ENCODE assay signal across 1 cellular context in the genomic region with DNA sequence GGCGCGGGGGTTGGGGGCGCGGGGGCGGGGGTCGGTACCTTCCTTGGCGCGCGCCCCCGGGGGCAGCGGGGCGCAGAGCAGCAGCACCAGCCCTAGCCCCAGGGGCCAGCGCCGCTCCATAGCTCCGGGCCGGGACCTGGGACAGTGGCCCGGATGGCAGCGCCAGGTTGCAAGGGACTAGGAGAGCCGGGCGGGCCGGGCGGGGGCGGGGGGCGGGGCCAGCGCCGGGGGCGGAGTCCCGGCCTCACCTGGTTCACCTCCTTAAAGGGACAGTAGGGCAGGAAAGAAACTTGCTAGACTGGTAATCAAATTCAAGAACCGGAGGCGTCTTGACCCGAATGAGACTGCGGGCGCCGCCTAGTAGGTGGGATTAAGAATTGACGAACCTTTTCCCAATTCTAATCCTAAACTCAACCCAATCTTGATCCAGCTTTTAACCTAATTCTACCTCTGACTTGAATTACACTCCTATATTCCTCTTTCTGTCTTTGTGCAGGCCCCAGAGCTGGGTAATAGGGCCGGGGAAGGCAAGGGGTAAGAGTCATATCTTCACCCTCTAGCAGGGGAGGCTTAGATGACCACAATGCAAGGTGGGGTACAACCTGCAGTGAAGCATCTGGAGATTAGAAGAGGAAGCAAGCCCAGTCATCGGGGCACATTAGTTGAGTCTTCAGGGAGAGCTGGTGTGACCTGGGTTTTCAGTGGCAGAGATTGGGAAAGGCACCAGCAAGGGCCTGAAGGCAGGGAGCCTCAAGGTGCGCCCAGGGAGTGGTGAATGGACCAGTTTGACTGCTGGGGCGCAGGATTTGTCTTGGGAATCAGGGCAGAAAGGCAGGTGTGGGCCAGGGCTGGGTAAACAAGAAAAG.
TF ChIP-seq lines count a peak whose summit lies in the region.

EPHA1 (minus strand) TSS at position 171 of the 866 bp plus-strand sequence; CDS start at position 120, 51 bp downstream.

TF ChIP-seq in K562, 482 proteins besides CTCF, POLR2A, EP300 and RAD21:
- TF ChIP-seq, protein P1, sequence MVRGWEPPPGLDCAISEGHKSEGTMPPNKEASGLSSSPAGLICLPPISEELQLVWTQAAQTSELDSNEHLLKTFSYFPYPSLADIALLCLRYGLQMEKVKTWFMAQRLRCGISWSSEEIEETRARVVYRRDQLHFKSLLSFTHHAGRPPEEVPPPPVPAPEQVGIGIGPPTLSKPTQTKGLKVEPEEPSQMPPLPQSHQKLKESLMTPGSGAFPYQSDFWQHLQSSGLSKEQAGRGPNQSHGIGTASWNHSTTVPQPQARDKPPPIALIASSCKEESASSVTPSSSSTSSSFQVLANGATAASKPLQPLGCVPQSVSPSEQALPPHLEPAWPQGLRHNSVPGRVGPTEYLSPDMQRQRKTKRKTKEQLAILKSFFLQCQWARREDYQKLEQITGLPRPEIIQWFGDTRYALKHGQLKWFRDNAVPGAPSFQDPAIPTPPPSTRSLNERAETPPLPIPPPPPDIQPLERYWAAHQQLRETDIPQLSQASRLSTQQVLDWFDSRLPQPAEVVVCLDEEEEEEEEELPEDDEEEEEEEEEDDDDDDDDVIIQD (CRISPR knock-in tag; IDR thresholded peaks at IDR 0.05), result no peak
- TF ChIP-seq TAL1 (IDR thresholded peaks at IDR 0.05) (no peak), MCM7 (IDR thresholded peaks at IDR 0.05) (no peak), HDAC1 (IDR thresholded peaks at IDR 0.05) (no peak), ZNF263 (CRISPR knock-in tag; IDR thresholded peaks at IDR 0.05; ENCODE audit: borderline replicate concordance) (no peak), HDAC3 (IDR thresholded peaks at IDR 0.05; ENCODE audit: borderline replicate concordance, partially characterized antibody) (no peak), SIX5 (IDR thresholded peaks at IDR 0.05; ENCODE audit: borderline replicate concordance in 1 of 2, insufficient read depth in 1 of 2, low read depth in 1 of 2, low read length in 2 of 2) (no peak), ZBTB11 (CRISPR knock-in tag; IDR thresholded peaks at IDR 0.05) (no peak), ZEB2 (IDR thresholded peaks at IDR 0.05) (0 out of 2 replicates have a peak, but pooled peaks have one; percentile 52), EGR1 (conservative IDR thresholded peaks at IDR 0.05) (0 out of 2 replicates have a peak, but pooled peaks have one; percentile 9), ZNF449 (CRISPR knock-in tag; IDR thresholded peaks at IDR 0.05) (no peak), NFRKB (IDR thresholded peaks at IDR 0.05; ENCODE audit: low read depth) (no peak), RBM34 (IDR thresholded peaks at IDR 0.05; ENCODE audit: borderline replicate concordance, insufficient read depth, low read length) (no peak), KAT8 (IDR thresholded peaks at IDR 0.05; ENCODE audit: low read depth) (no peak), THAP12 (CRISPR knock-in tag; IDR thresholded peaks at IDR 0.05) (no peak), RBM17 (IDR thresholded peaks at IDR 0.05; ENCODE audit: borderline replicate concordance, low read depth, low read length) (no peak), CREB3L1 (IDR thresholded peaks at IDR 0.05; ENCODE audit: borderline replicate concordance, low read depth) (no peak)
- TF ChIP-seq, protein P2, sequence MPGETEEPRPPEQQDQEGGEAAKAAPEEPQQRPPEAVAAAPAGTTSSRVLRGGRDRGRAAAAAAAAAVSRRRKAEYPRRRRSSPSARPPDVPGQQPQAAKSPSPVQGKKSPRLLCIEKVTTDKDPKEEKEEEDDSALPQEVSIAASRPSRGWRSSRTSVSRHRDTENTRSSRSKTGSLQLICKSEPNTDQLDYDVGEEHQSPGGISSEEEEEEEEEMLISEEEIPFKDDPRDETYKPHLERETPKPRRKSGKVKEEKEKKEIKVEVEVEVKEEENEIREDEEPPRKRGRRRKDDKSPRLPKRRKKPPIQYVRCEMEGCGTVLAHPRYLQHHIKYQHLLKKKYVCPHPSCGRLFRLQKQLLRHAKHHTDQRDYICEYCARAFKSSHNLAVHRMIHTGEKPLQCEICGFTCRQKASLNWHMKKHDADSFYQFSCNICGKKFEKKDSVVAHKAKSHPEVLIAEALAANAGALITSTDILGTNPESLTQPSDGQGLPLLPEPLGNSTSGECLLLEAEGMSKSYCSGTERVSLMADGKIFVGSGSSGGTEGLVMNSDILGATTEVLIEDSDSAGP (CRISPR knock-in tag; IDR thresholded peaks at IDR 0.05), result peak; percentile 80; the same call in 1 of the 2 replicates
